ENCODE assay signal across 39 cellular contexts in the genomic region with DNA sequence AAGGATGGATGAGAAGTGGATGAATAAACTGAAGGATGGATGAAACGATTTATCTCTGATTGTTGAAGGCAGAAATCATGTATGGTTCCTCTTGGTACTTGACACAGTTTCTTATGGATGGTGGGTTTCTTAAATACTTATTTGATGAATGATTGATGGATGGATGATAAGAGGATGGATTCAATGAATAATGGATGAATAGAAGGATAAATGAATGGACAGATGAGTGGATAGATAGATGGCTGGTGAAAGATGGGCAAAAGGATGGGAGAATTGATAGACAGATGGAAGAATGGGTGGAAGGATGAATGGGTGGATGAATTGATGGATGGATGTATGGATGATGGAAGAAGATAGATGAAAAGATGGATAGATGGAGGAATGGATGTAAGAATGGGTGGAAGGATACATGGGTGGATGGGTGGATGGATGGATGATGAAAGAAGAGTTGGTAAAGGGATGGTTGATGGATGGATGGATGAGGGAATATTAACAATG. TPM values are rescaled to one million over a fixed set of nuclear protein-coding genes. Genes with fewer than 3 reads are reported as not detected.
"Had no signal": no experiment of that assay in that cellular context is flagged by ENCODE, and none has a peak within 500 bp of the region (broad histone marks: within the 10 kb centered on the region; RNA-seq: fewer than 3 reads in every experiment).

No MANE protein-coding gene starts in this region.

- H3K9me3 ChIP-seq: adrenal gland, ascending aorta, body of pancreas had no signal

- H3K36me3 ChIP-seq: adrenal gland, ascending aorta, brain microvascular endothelial cell, breast epithelium, cardiac muscle cell had no signal

- H3K27ac ChIP-seq: adrenal gland, ascending aorta, body of pancreas, brain microvascular endothelial cell, breast epithelium, cardiac muscle cell had no signal

- H3K4me3 ChIP-seq: adrenal gland, ascending aorta, body of pancreas, breast epithelium, cardiac muscle cell had no signal

- DNase-seq: activated effector memory CD4-positive, alpha-beta T cell treated with anti-CD3 and anti-CD28 coated beads, Interleukin-2, amount 50 U/mL, for 16 hours; activated effector memory CD4-positive, alpha-beta T cell treated with Interleukin-2 at 50 U/mL for 16 hours; activated gamma-delta T cell; activated gamma-delta T cell treated with Interleukin-2 at 50 U/mL for 16 hours; activated naive CD4-positive, alpha-beta T cell; activated naive CD4-positive, alpha-beta T cell treated with anti-CD3 and anti-CD28 coated beads for 36 hours; activated naive CD4-positive, alpha-beta T cell treated with anti-CD3 and anti-CD28 coated beads, Interleukin-2, amount 10 ng/mL, durations not matched to agents 7 days and 5 days; activated naive CD4-positive, alpha-beta T cell treated with anti-CD3 and anti-CD28 coated beads, Interleukin-2, amount 50 U/mL, for 16 hours; activated naive CD4-positive, alpha-beta T cell treated with Interleukin-2 at 50 U/mL for 16 hours; activated naive CD8-positive, alpha-beta T cell treated with anti-CD3 and anti-CD28 coated beads for 36 hours; activated naive CD8-positive, alpha-beta T cell treated with anti-CD3 and anti-CD28 coated beads, Interleukin-2, amount 10 ng/mL, durations not matched to agents 7 days and 5 days; activated naive CD8-positive, alpha-beta T cell treated with anti-CD3 and anti-CD28 coated beads, Interleukin-2, amount 50 U/mL, for 24 hours; activated T-cell treated with anti-CD3 and anti-CD28 coated beads, Interleukin-2, amount 50 U/mL, for 24 hours; activated T-cell treated with anti-CD3 and anti-CD28 coated beads, Interleukin-2, amount 50 U/mL, for 4 hours; activated T-cell treated with anti-CD3 and anti-CD28 coated beads, Interleukin-2, amount 50 U/mL, for 48 hours; activated T-cell treated with anti-CD3 and anti-CD28 coated beads, Interleukin-2, amount 50 U/mL, for 72 hours; adrenal gland; amniotic stem cell; amygdala; anterior cingulate cortex; aorta; body of pancreas; brain microvascular endothelial cell; caudate nucleus; central memory CD4-positive, alpha-beta T cell; cerebellar nuclear complex had no signal

- ATAC-seq: activated naive CD4-positive, alpha-beta T cell treated with anti-CD3 and anti-CD28 coated beads, Interleukin-2, amount 50 U/mL, for 72 hours; activated naive CD8-positive, alpha-beta T cell treated with anti-CD3 and anti-CD28 coated beads, Interleukin-2, amount 50 U/mL, for 24 hours; activated T-cell treated with anti-CD3 and anti-CD28 coated beads, Interleukin-2, amount 50 U/mL, for 4 hours; activated T-cell treated with anti-CD3 and anti-CD28 coated beads, Interleukin-2, amount 50 U/mL, for 72 hours; activated T-helper 17 cell treated with anti-CD3 and anti-CD28 coated beads, Interleukin-2, amount 50 U/mL, for 72 hours; body of pancreas had no signal

- H3K4me1 ChIP-seq: adrenal gland, ascending aorta, body of pancreas, breast epithelium had no signal

- H3K27me3 ChIP-seq: adrenal gland, ascending aorta, body of pancreas, brain microvascular endothelial cell, cardiac muscle cell had no signal

- FAIRE-seq: astrocyte, bronchial epithelial cell had no signal

RNA-seq across cellular contexts. Expression of gene ELSPBP1, which starts 1.8 kb away (rescaled TPM):
- total RNA-seq: activated naive CD4-positive, alpha-beta T cell treated with anti-CD3 and anti-CD28 coated beads for 36 hours; activated naive CD4-positive, alpha-beta T cell treated with anti-CD3 and anti-CD28 coated beads, Interleukin-2, amount 50 U/mL, for 72 hours; activated naive CD8-positive, alpha-beta T cell treated with anti-CD3 and anti-CD28 coated beads for 36 hours; activated naive CD8-positive, alpha-beta T cell treated with anti-CD3 and anti-CD28 coated beads, Interleukin-2, amount 10 ng/mL, durations not matched to agents 7 days and 5 days; activated T-cell treated with anti-CD3 and anti-CD28 coated beads, Interleukin-2, amount 50 U/mL, for 4 hours; activated T-cell treated with anti-CD3 and anti-CD28 coated beads, Interleukin-2, amount 50 U/mL, for 72 hours; activated T-helper 1 cell treated with anti-CD3 and anti-CD28 coated beads, Interleukin-12 subunit alpha, Interleukin-12 subunit beta, Interleukin-2, Interleukin-4 antibody, amounts not matched to agents 30 ng/mL and 10 ng/mL and 1 ng/mL, durations not matched to agents 14 hours and 24 hours and 36 hours; activated T-helper 17 cell treated with anti-CD3 and anti-CD28 coated beads, Interleukin-2, amount 50 U/mL, for 72 hours; activated T-helper 2 cell treated with anti-CD3 and anti-CD28 coated beads, Interferon-gamma antibody, Interleukin-2, Interleukin-4, amounts not matched to agents 10 μg/mL and 5 μg/mL and 100 μg/mL, durations not matched to agents 14 hours and 24 hours and 36 hours; aorta; ascending aorta; astrocyte; body of pancreas; breast epithelium; bronchial epithelial cell; cardiac muscle cell; cardiac septum; cerebellum; chondrocyte had no signal
- polyA plus RNA-seq: adipose tissue, adrenal gland, cardiac muscle cell had no signal

RNA-seq across cellular contexts. Expression of gene BSPH1, which starts 4.3 kb away (rescaled TPM):
- total RNA-seq: activated naive CD4-positive, alpha-beta T cell treated with anti-CD3 and anti-CD28 coated beads for 36 hours; activated naive CD4-positive, alpha-beta T cell treated with anti-CD3 and anti-CD28 coated beads, Interleukin-2, amount 50 U/mL, for 72 hours; activated naive CD8-positive, alpha-beta T cell treated with anti-CD3 and anti-CD28 coated beads for 36 hours; activated naive CD8-positive, alpha-beta T cell treated with anti-CD3 and anti-CD28 coated beads, Interleukin-2, amount 10 ng/mL, durations not matched to agents 7 days and 5 days; activated T-cell treated with anti-CD3 and anti-CD28 coated beads, Interleukin-2, amount 50 U/mL, for 4 hours; activated T-cell treated with anti-CD3 and anti-CD28 coated beads, Interleukin-2, amount 50 U/mL, for 72 hours; activated T-helper 1 cell treated with anti-CD3 and anti-CD28 coated beads, Interleukin-12 subunit alpha, Interleukin-12 subunit beta, Interleukin-2, Interleukin-4 antibody, amounts not matched to agents 30 ng/mL and 10 ng/mL and 1 ng/mL, durations not matched to agents 14 hours and 24 hours and 36 hours; activated T-helper 17 cell treated with anti-CD3 and anti-CD28 coated beads, Interleukin-2, amount 50 U/mL, for 72 hours; activated T-helper 2 cell treated with anti-CD3 and anti-CD28 coated beads, Interferon-gamma antibody, Interleukin-2, Interleukin-4, amounts not matched to agents 10 μg/mL and 5 μg/mL and 100 μg/mL, durations not matched to agents 14 hours and 24 hours and 36 hours; adrenal gland; aorta; ascending aorta; astrocyte; body of pancreas; breast epithelium; bronchial epithelial cell; cardiac muscle cell; cardiac septum; cerebellum; chondrocyte had no signal
- polyA plus RNA-seq: adipose tissue, adrenal gland, aorta, cardiac muscle cell had no signal

RNA-seq across cellular contexts. Expression of gene CABP5, which starts 47.6 kb away (rescaled TPM):
- total RNA-seq: activated naive CD4-positive, alpha-beta T cell treated with anti-CD3 and anti-CD28 coated beads for 36 hours; activated naive CD4-positive, alpha-beta T cell treated with anti-CD3 and anti-CD28 coated beads, Interleukin-2, amount 50 U/mL, for 72 hours; activated naive CD8-positive, alpha-beta T cell treated with anti-CD3 and anti-CD28 coated beads for 36 hours; activated naive CD8-positive, alpha-beta T cell treated with anti-CD3 and anti-CD28 coated beads, Interleukin-2, amount 10 ng/mL, durations not matched to agents 7 days and 5 days; activated T-cell treated with anti-CD3 and anti-CD28 coated beads, Interleukin-2, amount 50 U/mL, for 4 hours; activated T-cell treated with anti-CD3 and anti-CD28 coated beads, Interleukin-2, amount 50 U/mL, for 72 hours; activated T-helper 1 cell treated with anti-CD3 and anti-CD28 coated beads, Interleukin-12 subunit alpha, Interleukin-12 subunit beta, Interleukin-2, Interleukin-4 antibody, amounts not matched to agents 30 ng/mL and 10 ng/mL and 1 ng/mL, durations not matched to agents 14 hours and 24 hours and 36 hours; activated T-helper 17 cell treated with anti-CD3 and anti-CD28 coated beads, Interleukin-2, amount 50 U/mL, for 72 hours; activated T-helper 2 cell treated with anti-CD3 and anti-CD28 coated beads, Interferon-gamma antibody, Interleukin-2, Interleukin-4, amounts not matched to agents 10 μg/mL and 5 μg/mL and 100 μg/mL, durations not matched to agents 14 hours and 24 hours and 36 hours; adrenal gland; aorta; ascending aorta; astrocyte; body of pancreas; breast epithelium; bronchial epithelial cell; cardiac muscle cell; cardiac septum; cerebellum; chondrocyte had no signal
- polyA plus RNA-seq: adipose tissue, adrenal gland, aorta, cardiac muscle cell had no signal
